7 cellular contexts compared by ENCODE assay signal in the genomic region with DNA sequence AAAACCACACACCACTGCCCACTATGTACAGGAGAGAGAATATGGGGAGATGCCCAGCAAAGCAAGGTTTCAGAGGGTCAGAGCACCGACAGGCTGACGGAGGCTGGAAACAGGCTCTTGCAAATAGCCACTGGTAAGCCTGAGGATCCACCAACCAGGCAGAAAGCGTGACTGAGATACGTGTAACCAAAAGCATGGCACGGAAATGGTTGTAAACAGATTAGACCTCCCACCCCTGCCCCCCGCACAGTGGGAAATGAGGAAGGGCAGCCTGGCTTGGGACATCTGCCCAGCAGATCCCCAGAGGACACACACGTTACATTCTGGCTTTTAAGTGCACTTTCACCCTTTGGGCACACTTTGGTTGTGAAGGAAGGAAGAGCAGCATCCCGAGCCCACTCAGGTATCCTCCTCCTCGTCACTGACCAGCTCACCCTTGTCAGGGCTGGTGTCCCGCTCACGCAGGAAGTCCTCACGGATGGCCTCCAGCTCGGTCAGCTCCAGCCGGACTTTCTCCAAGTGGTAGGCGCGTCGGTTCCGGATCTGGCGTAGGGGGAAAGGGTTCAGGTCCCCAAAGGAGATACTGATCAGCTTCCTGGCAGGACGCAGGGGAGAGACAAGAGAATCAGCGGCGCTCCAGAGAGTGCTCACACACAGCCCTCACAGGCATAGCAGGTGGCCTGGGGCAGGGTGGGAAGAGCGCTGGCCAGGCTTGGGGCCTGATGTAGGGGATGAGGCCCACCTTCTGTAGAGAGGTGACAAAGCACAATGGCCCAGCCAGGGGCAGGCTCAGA.
DNase-seq lines count a peak whose midpoint lies in the region; FAIRE-seq and TF ChIP-seq lines count a peak whose summit lies in the region.
"Not testable (repeated sequence)": the region's sequence is repeated elsewhere in the genome, so short reads cannot be mapped to it uniquely, and the experiment has no call there.

No MANE protein-coding gene starts in this region.

- H3K4me1 ChIP-seq in BE2C (peaks cover 50% of the 10 kb centered on the region), SK-N-SH (ENCODE audit: control insufficient read depth in 1 of 2, insufficient read depth in 2 of 2, low read depth in 1 of 2, low read length in 1 of 2) (peaks cover 12 to 56% of the 10 kb centered on the region in 2 experiments; a peak in 3 of 4 replicates), kidney (ENCODE audit: control insufficient read depth in 1 of 2, insufficient read depth in 1 of 2, low read depth in 1 of 2, low read length in 2 of 2) (peaks cover 3 to 15% of the 10 kb centered on the region in 2 donors), mesenchymal stem cell (ENCODE audit: control insufficient read depth, insufficient read depth, low read depth, low read length) (peaks cover 41% of the 10 kb centered on the region), subcutaneous abdominal adipose tissue (ENCODE audit: control insufficient read depth in 5 of 5, insufficient read depth in 5 of 5, low read length in 5 of 5) (peaks cover 3 to 69% (median 53%) of the 10 kb centered on the region in 5 donors)
- not testable (repeated sequence) for H3K4me1 ChIP-seq in breast epithelium

- not testable (repeated sequence) for H4K8ac ChIP-seq in mesenchymal stem cell (ENCODE audit: low read length)

- CTCF ChIA-PET in SK-N-SH (lab: Yijun Ruan, JAX) = interaction anchor here (0.5 to 4.5 kb wide), 6 partner anchors 9 to 713 kb away, joined by 3 to 63 read pairs (median 3); no protein-coding TSS in a partner anchor

- DNase-seq in BE2C = peak; percentile 63
- DNase-seq in SK-N-SH = peak; percentile 72
- DNase-seq in breast epithelium (ENCODE audit: low spot score in 2 of 2); mesenchymal stem cell: not testable (repeated sequence)
- DNase-seq in kidney = peak; percentile 66
- peak; percentile 58 for DNase-seq in posterior vena cava (ENCODE audit: low spot score)

- FAIRE-seq in kidney (lab: Jason Lieb, UNC) = not testable (repeated sequence)

- H2BK120ac ChIP-seq in mesenchymal stem cell (ENCODE audit: low read depth, low read length) = not testable (repeated sequence)

- POLR2A ChIA-PET in SK-N-SH (lab: Yijun Ruan, JAX) = interaction anchor here (1.3 kb wide), 1 partner anchor 110 kb away, joined by 4 read pairs; no protein-coding TSS in a partner anchor

- peaks cover 14% of the 10 kb centered on the region for H4K20me1 ChIP-seq in SK-N-SH (ENCODE audit: insufficient read depth)

- 87% methylated on average over 19 of the region's 23 CpGs for WGBS in SK-N-SH (ENCODE audit: low lambda C conversion rate)
- 97% methylated on average over 23 of the region's 23 CpGs for WGBS in mesenchymal stem cell

- not testable (repeated sequence) for H3K18ac ChIP-seq in mesenchymal stem cell (ENCODE audit: low read depth in 1 of 2, low read length in 2 of 2)

- not testable (repeated sequence) for H3K23ac ChIP-seq in mesenchymal stem cell (ENCODE audit: low read length in 2 of 2)

- not testable (repeated sequence) for TF ChIP-seq RAD21 in SK-N-SH (IDR thresholded peaks at IDR 0.05; ENCODE audit: low read length)

- not testable (repeated sequence) for H3K14ac ChIP-seq in mesenchymal stem cell (ENCODE audit: low read length in 2 of 2)

- not testable (repeated sequence) for TF ChIP-seq CTCF in BE2C (IDR thresholded peaks at IDR 0.05; ENCODE audit: low read depth, low read length); SK-N-SH (IDR thresholded peaks at IDR 0.05); breast epithelium (IDR thresholded peaks at IDR 0.05); kidney (IDR thresholded peaks at IDR 0.05; ENCODE audit: borderline replicate concordance, extremely low read depth, insufficient read depth)

- not testable (repeated sequence) for H3K79me2 ChIP-seq in SK-N-SH (ENCODE audit: insufficient read depth)

- TF ChIP-seq POLR2A in breast epithelium (IDR thresholded peaks at IDR 0.05) = not testable (repeated sequence)

- peak overlapping the region in 1 of 2 experiments; percentile 91; a peak in 2 of 4 replicates for H3K27ac ChIP-seq in SK-N-SH (ENCODE audit: low read depth in 2 of 2, low read length in 1 of 2)
- H3K27ac ChIP-seq in breast epithelium = peak overlapping the region; percentile 9 to 86
- H3K27ac ChIP-seq in kidney (ENCODE audit: low read depth in 2 of 2, low read length in 2 of 2); mesenchymal stem cell (ENCODE audit: low read length, poor library complexity, severe bottlenecking): not testable (repeated sequence)
- H3K27ac ChIP-seq in subcutaneous abdominal adipose tissue (ENCODE audit: low read depth, low read length) = peak overlapping the region; percentile 79

- H3K9me2 ChIP-seq in SK-N-SH = not testable (repeated sequence)

- not testable (repeated sequence) for H2BK12ac ChIP-seq in mesenchymal stem cell (ENCODE audit: low read length in 2 of 2)

- H3K9me3 ChIP-seq in BE2C; SK-N-SH; breast epithelium; kidney (ENCODE audit: control insufficient read depth in 1 of 2, low read length in 2 of 2); mesenchymal stem cell (ENCODE audit: control insufficient read depth, low read length); subcutaneous abdominal adipose tissue (ENCODE audit: control insufficient read depth in 5 of 5, low read length in 5 of 5): not testable (repeated sequence)

- peaks cover 28% of the 10 kb centered on the region for H3K79me1 ChIP-seq in mesenchymal stem cell (replicated peaks; ENCODE audit: low read length, poor library complexity, severe bottlenecking)

- H3K4me3 ChIP-seq in BE2C (ENCODE audit: low read depth, low read length); SK-N-SH (ENCODE audit: low read depth in 2 of 2, low read length in 1 of 2); breast epithelium; kidney (ENCODE audit: low read length in 2 of 2); mesenchymal stem cell (ENCODE audit: insufficient read depth in 1 of 2, low read depth in 1 of 2, low read length in 2 of 2); subcutaneous abdominal adipose tissue (ENCODE audit: low read depth in 1 of 5, low read length in 5 of 5): not testable (repeated sequence)

- not testable (repeated sequence) for H3K36me3 ChIP-seq in BE2C, breast epithelium
- H3K36me3 ChIP-seq in SK-N-SH (replicated peaks in 1 of 2; ENCODE audit: control insufficient read depth in 1 of 2, insufficient read depth in 2 of 2, low read length in 1 of 2) = peaks cover 10 to 30% of the 10 kb centered on the region in 2 experiments
- peaks cover 8 to 27% of the 10 kb centered on the region in 2 donors for H3K36me3 ChIP-seq in kidney (ENCODE audit: control insufficient read depth in 1 of 2, insufficient read depth in 2 of 2, low read length in 2 of 2)
- H3K36me3 ChIP-seq in mesenchymal stem cell (ENCODE audit: control insufficient read depth in 1 of 2, insufficient read depth in 2 of 2, low read depth in 1 of 2, low read length in 2 of 2) = peaks cover 50 to 66% of the 10 kb centered on the region in 2 experiments
- H3K36me3 ChIP-seq in subcutaneous abdominal adipose tissue (ENCODE audit: control insufficient read depth in 5 of 5, insufficient read depth in 5 of 5, low read length in 5 of 5) = peaks cover 2 to 72% (median 43%) of the 10 kb centered on the region in 5 donors

- intact Hi-C loops in breast epithelium (cut with DNase I; ENCODE audit: low total_unique reads); kidney (cut with DNase I); posterior vena cava (cut with DNase I): not testable (repeated sequence)

- peak in 1 of 2 experiments; percentile 24; a peak in 1 of 4 replicates for TF ChIP-seq EP300 in SK-N-SH (IDR thresholded peaks at IDR 0.05; ENCODE audit: borderline replicate concordance in 1 of 2, low read depth in 1 of 2, low read length in 1 of 2)

- not testable (repeated sequence) for H2AFZ ChIP-seq in SK-N-SH (ENCODE audit: low read depth); mesenchymal stem cell (ENCODE audit: low read depth, low read length)

- not testable (repeated sequence) for H3K27me3 ChIP-seq in BE2C; SK-N-SH (ENCODE audit: insufficient read depth); breast epithelium; mesenchymal stem cell (ENCODE audit: control insufficient read depth in 1 of 2, insufficient read depth in 1 of 2, low read length in 2 of 2); subcutaneous abdominal adipose tissue (ENCODE audit: control insufficient read depth in 5 of 5, insufficient read depth in 4 of 5, low read length in 5 of 5)

- H3F3A ChIP-seq in SK-N-SH (replicated peaks; ENCODE audit: insufficient read depth) = peaks cover 10% of the 10 kb centered on the region

- not testable (repeated sequence) for H3K9ac ChIP-seq in SK-N-SH; kidney (ENCODE audit: low read length in 2 of 2); mesenchymal stem cell (ENCODE audit: low read length)
- H3K9ac ChIP-seq in subcutaneous abdominal adipose tissue (ENCODE audit: low read length in 5 of 5) = peak overlapping the region in 2 of 5 donors; percentile 16 to 47

- not testable (repeated sequence) for H3K4me2 ChIP-seq in SK-N-SH; mesenchymal stem cell (ENCODE audit: low read length, poor library complexity, severe bottlenecking)

- H4K91ac ChIP-seq in mesenchymal stem cell (ENCODE audit: low read length) = not testable (repeated sequence)

- peak overlapping the region; percentile 56 for H2AK5ac ChIP-seq in mesenchymal stem cell (ENCODE audit: low read length, severe bottlenecking)

- not testable (repeated sequence) for H2BK5ac ChIP-seq in mesenchymal stem cell (ENCODE audit: low read depth, low read length, poor library complexity, severe bottlenecking)

- not testable (repeated sequence) for H3K4ac ChIP-seq in mesenchymal stem cell (ENCODE audit: low read depth in 1 of 2, low read length in 2 of 2)

- not testable (repeated sequence) for H2BK15ac ChIP-seq in mesenchymal stem cell (ENCODE audit: low read depth, poor library complexity, severe bottlenecking)

TF ChIP-seq in SK-N-SH, 30 proteins besides CTCF, POLR2A, EP300 and RAD21:
- TF ChIP-seq GATA2 (CRISPR knock-in tag; IDR thresholded peaks at IDR 0.05) (peak; percentile 69), CHD2 (IDR thresholded peaks at IDR 0.05; ENCODE audit: low read length, partially characterized antibody) (peak; percentile 3), MXI1 (IDR thresholded peaks at IDR 0.05; ENCODE audit: low read depth, low read length) (peak; percentile 66; the same call in 1 of the 2 replicates), FOXJ3 (CRISPR knock-in tag; IDR thresholded peaks at IDR 0.05) (peak; percentile 24; the same call in 1 of the 2 replicates)
